ENCODE assay signal across 8 cellular contexts in genomic region chr2:157438907-157439791, GRCh38. TPM values are rescaled to one million over a fixed set of nuclear protein-coding genes. Genes with fewer than 3 reads are reported as not detected.
DNase-seq lines count a peak whose midpoint lies in the region; ATAC-seq and TF ChIP-seq lines count a peak whose summit lies in the region.

No MANE protein-coding gene starts in this region.

- H3K4me1 ChIP-seq in CD4-positive, CD25-positive, alpha-beta regulatory T cell (ENCODE audit: control insufficient read depth, insufficient read depth, low read length, poor library complexity, severe bottlenecking), result peaks cover 28% of the 10 kb centered on the region
- H3K4me1 ChIP-seq in colonic mucosa (no peaks in the 10 kb centered on the region), thoracic aorta (ENCODE audit: control insufficient read depth in 1 of 2, low read depth in 2 of 2) (peaks cover 13 to 16% of the 10 kb centered on the region in 2 donors)

- intact Hi-C loops in colonic mucosa (cut with DNase I), result no loop called here
- intact Hi-C loops in sciatic nerve (cut with DNase I), result no loop called here

- H3K4me1 Mint-ChIP-seq in CD4-positive, CD25-positive, alpha-beta regulatory T cell, result peaks cover 10 to 27% (median 17%) of the 10 kb centered on the region in 4 donors

- H3K27me3 ChIP-seq in CD4-positive, CD25-positive, alpha-beta regulatory T cell (ENCODE audit: control insufficient read depth, insufficient read depth, low read length), result no peaks in the 10 kb centered on the region
- H3K27me3 ChIP-seq in colonic mucosa, result no peaks in the 10 kb centered on the region
- no peaks in the 10 kb centered on the region for H3K27me3 ChIP-seq in thoracic aorta (replicated peaks; ENCODE audit: insufficient read depth)
- H3K27me3 ChIP-seq in MG63, result 0 out of 2 replicates have a peak, but pooled peaks cover 2% of the 10 kb centered on the region

- H3K9ac ChIP-seq in colonic mucosa (ENCODE audit: low read depth in 2 of 2, low read length in 2 of 2), result peak overlapping the region in 1 of 2 donors; percentile 14

- H3K4me3 Mint-ChIP-seq in CD4-positive, CD25-positive, alpha-beta regulatory T cell, result peak overlapping the region; percentile 95 to 96 (median 96)

- no peak for TF ChIP-seq CTCF in LNCaP clone FGC (IDR thresholded peaks at IDR 0.05; ENCODE audit: control insufficient read depth, extremely low read depth, insufficient read depth)
- no peak for TF ChIP-seq CTCF in colonic mucosa (IDR thresholded peaks at IDR 0.05)
- TF ChIP-seq CTCF in thoracic aorta (IDR thresholded peaks at IDR 0.05), result no peak

- no peaks in the 10 kb centered on the region for H3K9me3 ChIP-seq in CD4-positive, CD25-positive, alpha-beta regulatory T cell (ENCODE audit: control insufficient read depth in 2 of 2, low read length in 2 of 2)
- no peaks in the 10 kb centered on the region for H3K9me3 ChIP-seq in colonic mucosa
- no peaks in the 10 kb centered on the region for H3K9me3 ChIP-seq in thoracic aorta
- H3K9me3 ChIP-seq in MG63, result no peaks in the 10 kb centered on the region

- H3K27ac ChIP-seq in CD4-positive, CD25-positive, alpha-beta regulatory T cell (ENCODE audit: insufficient read depth, low read length, poor library complexity, severe bottlenecking), result peak overlapping the region; percentile 93
- H3K27ac ChIP-seq in colonic mucosa, result peak overlapping the region; percentile 73
- no peak overlapping the region for H3K27ac ChIP-seq in thoracic aorta

- H3K27me3 Mint-ChIP-seq in CD4-positive, CD25-positive, alpha-beta regulatory T cell, result peaks cover 5% of the 10 kb centered on the region

- H3K27ac Mint-ChIP-seq in CD4-positive, CD25-positive, alpha-beta regulatory T cell, result peak overlapping the region; percentile 97 to 99 (median 98)

- H3K9me3 Mint-ChIP-seq in CD4-positive, CD25-positive, alpha-beta regulatory T cell, result peaks cover 0 to 7% (median 0%) of the 10 kb centered on the region in 7 donors

- peaks cover 75% of the 10 kb centered on the region for H3K36me3 Mint-ChIP-seq in CD4-positive, CD25-positive, alpha-beta regulatory T cell

- peaks cover 35% of the 10 kb centered on the region for H3K36me3 ChIP-seq in CD4-positive, CD25-positive, alpha-beta regulatory T cell (ENCODE audit: control insufficient read depth, insufficient read depth, low read length)
- H3K36me3 ChIP-seq in colonic mucosa, result no peaks in the 10 kb centered on the region
- H3K36me3 ChIP-seq in thoracic aorta, result no peaks in the 10 kb centered on the region
- H3K36me3 ChIP-seq in MG63, result no peaks in the 10 kb centered on the region

- peak overlapping the region; percentile 100 for H3K4me3 ChIP-seq in CD4-positive, CD25-positive, alpha-beta regulatory T cell (ENCODE audit: low read depth, low read length)
- no peak overlapping the region for H3K4me3 ChIP-seq in LNCaP clone FGC (ENCODE audit: low read depth, low read length)
- peak overlapping the region; percentile 15 for H3K4me3 ChIP-seq in colonic mucosa
- peak overlapping the region; percentile 66 for H3K4me3 ChIP-seq in thoracic aorta
- no peak overlapping the region for H3K4me3 ChIP-seq in MG63

- DNase-seq in CD4-positive, CD25-positive, alpha-beta regulatory T cell, result peak in 2 of 3 donors; percentile 53 to 58
- DNase-seq in LNCaP clone FGC (ENCODE audit: low read depth) (peak; percentile 33), colonic mucosa (peak; percentile 40), thoracic aorta (ENCODE audit: low spot score) (no peak), MG63 (no peak), C1 segment of cervical spinal cord (lab: John Stamatoyannopoulos, UW) (no peak), sciatic nerve (ENCODE audit: low spot score) (no peak)

- peak; percentile 5 to 10 for ATAC-seq in CD4-positive, CD25-positive, alpha-beta regulatory T cell (ENCODE audit: low read depth in 2 of 2)
- ATAC-seq in GM19468 (IDR thresholded peaks at IDR 0.05; ENCODE audit: extremely low read depth, unreplicated experiment) (peak; percentile 2), thoracic aorta (ENCODE audit: insufficient number of reproducible peaks, low FRiP score, low read depth) (no peak), sciatic nerve (no peak)

RNA-seq across cellular contexts. Expression of gene CYTIP, which starts 4.7 kb away (rescaled TPM):
- 454 TPM for total RNA-seq in CD4-positive, CD25-positive, alpha-beta regulatory T cell
- polyA plus RNA-seq in CD4-positive, CD25-positive, alpha-beta regulatory T cell, result 100 to 1,000 TPM; 123 to 205 (median 150) TPM
- total RNA-seq in colonic mucosa (1 to 10 TPM; 5.9 to 8.0 TPM), thoracic aorta (10 to 100 TPM in 1 of 2 donors, 1 to 10 TPM in 1; 4.5 to 21.2 TPM), sciatic nerve (22.8 TPM)
- not detected in 2 replicates for total RNA-seq in MG63 (2014; rRNA removed; shearing (Covaris generic); ENCODE audit: low replicate concordance)

Comparison
In these comparisons a context has a peak if more than half of its experiments do, and no peak if none do; other contexts are left out.
1. ATAC-seq: peak in CD4-positive, CD25-positive, alpha-beta regulatory T cell (2 of 2) and GM19468 (single experiment); none in thoracic aorta (single experiment) and sciatic nerve (single experiment).
2. DNase-seq: peak in CD4-positive, CD25-positive, alpha-beta regulatory T cell (2 of 3), LNCaP clone FGC (single experiment) and colonic mucosa (single experiment); none in thoracic aorta (single experiment), MG63 (single experiment), C1 segment of cervical spinal cord (0 of 14) and sciatic nerve (single experiment).
3. H3K27ac ChIP-seq: peak in CD4-positive, CD25-positive, alpha-beta regulatory T cell (single experiment) and colonic mucosa (single experiment); none in thoracic aorta (0 of 2).
4. H3K4me3 ChIP-seq: peak in CD4-positive, CD25-positive, alpha-beta regulatory T cell (single experiment), colonic mucosa (single experiment) and thoracic aorta (single experiment); none in LNCaP clone FGC (single experiment) and MG63 (single experiment).
5. RNA of gene CYTIP, which starts 4.7 kb away (total RNA-seq): 454 TPM in CD4-positive, CD25-positive, alpha-beta regulatory T cell (single experiment); 22.8 TPM in sciatic nerve (single experiment), 4.5 to 21.2 TPM in thoracic aorta, 5.9 to 8.0 TPM in colonic mucosa and not detected in MG63; every median in the first group is over 10 times any median in the second.